In the genomic region with DNA sequence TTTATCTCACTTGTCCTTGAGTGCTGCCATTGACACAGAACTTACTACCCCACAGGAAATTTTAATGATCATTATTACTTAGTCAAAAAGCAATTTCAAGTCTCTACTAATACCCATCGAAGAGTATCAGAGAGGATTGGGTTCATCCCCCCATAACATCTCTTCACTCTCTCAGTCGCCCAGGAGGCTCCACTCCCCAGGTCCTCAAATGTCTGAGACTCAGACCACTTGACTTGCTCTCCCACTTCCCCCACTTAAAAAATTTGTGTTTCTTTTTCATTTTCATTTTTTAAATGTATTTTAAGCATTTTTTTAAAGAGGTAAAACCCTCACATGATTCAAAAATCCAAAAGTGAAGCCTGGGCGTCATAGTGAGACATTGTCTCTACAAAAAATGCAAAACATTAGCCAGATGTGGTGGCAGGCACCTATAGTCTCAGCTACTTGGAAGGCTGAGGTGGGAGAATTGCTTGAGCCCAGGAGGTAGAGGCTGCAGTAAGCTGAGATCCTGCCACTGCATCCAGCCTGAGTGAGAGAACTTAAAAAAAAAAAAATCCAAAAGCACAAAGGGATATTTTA, we compare ENCODE assay signal across 25 cellular contexts. TPM values are rescaled to one million over a fixed set of nuclear protein-coding genes. Genes with fewer than 3 reads are reported as not detected.
DNase-seq lines count a peak whose midpoint lies in the region; ATAC-seq, FAIRE-seq and TF ChIP-seq lines count a peak whose summit lies in the region.
"Had no signal": no experiment of that assay in that cellular context is flagged by ENCODE, and none has a peak within 500 bp of the region (broad histone marks: within the 10 kb centered on the region; RNA-seq: fewer than 3 reads in every experiment).

No MANE protein-coding gene starts in this region.

- POLR2A ChIA-PET in GM10248 (lab: Yijun Ruan, JAX) = interaction anchor here (0.7 kb wide), 1 partner anchor 92 kb away, joined by 3 read pairs; no protein-coding TSS in a partner anchor

- TF ChIP-seq CTCF in GM10248 (IDR thresholded peaks at IDR 0.05; ENCODE audit: control extremely low read depth, extremely low read depth, low read depth, missing control alignments) (no peak), Peyer's patch (IDR thresholded peaks at IDR 0.05) (no peak)

- H3K27me3 Mint-ChIP-seq in activated T-cell treated with anti-CD3 and anti-CD28 coated beads, Interleukin-2, amount 50 U/mL, for 24 hours = no peaks in the 10 kb centered on the region
- H3K27me3 Mint-ChIP-seq: progenitor cell of endocrine pancreas; stimulated activated naive CD8-positive, alpha-beta T cell treated with anti-CD3 and anti-CD28 coated beads, Interleukin-15, amount 100 ng/mL, for 72 hours had no signal

- H4K20me1 ChIP-seq in Karpas-422 (ENCODE audit: insufficient read depth, low read depth, low read length) = no peaks in the 10 kb centered on the region

- H3K79me2 ChIP-seq in Karpas-422 (ENCODE audit: low read length) = no peaks in the 10 kb centered on the region

- no peak overlapping the region for H3K4me3 ChIP-seq in Karpas-422 (ENCODE audit: low read length)
- no peak overlapping the region for H3K4me3 ChIP-seq in Peyer's patch
- H3K4me3 ChIP-seq: colonic mucosa, heart right ventricle, SJSA1 had no signal

- H3K27ac Mint-ChIP-seq in activated T-cell treated with anti-CD3 and anti-CD28 coated beads, Interleukin-2, amount 50 U/mL, for 24 hours = no peak overlapping the region
- H3K27ac Mint-ChIP-seq: CD4-positive, alpha-beta memory T cell; naive thymus-derived CD4-positive, alpha-beta T cell; progenitor cell of endocrine pancreas; T-helper 2 cell treated with Interferon-gamma antibody and Interleukin-4, amounts not matched to agents 5 μg/mL and 100 μg/mL, for 36 hours had no signal

- no peak for TF ChIP-seq POLR2A in Peyer's patch (IDR thresholded peaks at IDR 0.05)

- no peaks in the 10 kb centered on the region for H3K9me3 Mint-ChIP-seq in activated T-cell treated with anti-CD3 and anti-CD28 coated beads, Interleukin-2, amount 50 U/mL, for 24 hours
- H3K9me3 Mint-ChIP-seq: stimulated activated naive CD8-positive, alpha-beta T cell treated with anti-CD3 and anti-CD28 coated beads, Interleukin-15, amount 100 ng/mL, for 72 hours; T-helper 2 cell treated with Interferon-gamma antibody and Interleukin-4, amounts not matched to agents 5 μg/mL and 100 μg/mL, for 36 hours had no signal

- H3K36me3 ChIP-seq in Karpas-422 (ENCODE audit: insufficient read depth, low read length) (no peaks in the 10 kb centered on the region), Peyer's patch (no peaks in the 10 kb centered on the region)
- H3K36me3 ChIP-seq: brain microvascular endothelial cell, colonic mucosa, heart right ventricle, SJSA1 had no signal

- H3K27me3 ChIP-seq in Karpas-422 (ENCODE audit: low read length) (no peaks in the 10 kb centered on the region), Peyer's patch (no peaks in the 10 kb centered on the region)
- H3K27me3 ChIP-seq: brain microvascular endothelial cell, colonic mucosa, heart right ventricle, SJSA1 had no signal

- 0 out of 2 replicates have a peak overlapping the region, but pooled peaks have one; percentile 60 for H2AFZ ChIP-seq in Karpas-422 (ENCODE audit: low read length)

- H3K27ac ChIP-seq in Karpas-422 (ENCODE audit: low read length) (peak overlapping the region; percentile 35; the same call in 1 of the 2 replicates), Peyer's patch (no peak overlapping the region)
- H3K27ac ChIP-seq: brain microvascular endothelial cell, colonic mucosa, heart right ventricle, SJSA1 had no signal

- peak; percentile 51 for ATAC-seq in GM19455 (IDR thresholded peaks at IDR 0.05; ENCODE audit: unreplicated experiment)
- ATAC-seq in HG02798 (IDR thresholded peaks at IDR 0.05; ENCODE audit: poor library complexity, unreplicated experiment) = peak; percentile 62
- ATAC-seq: HCT116; heart right ventricle; naive thymus-derived CD4-positive, alpha-beta T cell; PC-3; stimulated activated naive CD8-positive, alpha-beta T cell treated with anti-CD3 and anti-CD28 coated beads, Interleukin-15, amount 100 ng/mL, for 72 hours had no signal

- H3K4me2 ChIP-seq in Karpas-422 (ENCODE audit: low read depth, low read length, poor library complexity, severe bottlenecking) = peak overlapping the region; percentile 41

- CTCF ChIA-PET in GM10248 (lab: Yijun Ruan, JAX) = interaction anchor here (0.9 to 4.0 kb wide), 5 partner anchors 9 to 416 kb away, joined by 3 to 37 read pairs (median 6); no protein-coding TSS in a partner anchor

- no peaks in the 10 kb centered on the region for H3K36me3 Mint-ChIP-seq in activated T-cell treated with anti-CD3 and anti-CD28 coated beads, Interleukin-2, amount 50 U/mL, for 24 hours (ENCODE audit: low read depth)
- H3K36me3 Mint-ChIP-seq: CD4-positive, alpha-beta memory T cell had no signal

- H3K9me2 ChIP-seq in Karpas-422 (replicated peaks; ENCODE audit: insufficient read depth, low read length) = no peaks in the 10 kb centered on the region

- no peak overlapping the region for H3K4me3 Mint-ChIP-seq in activated T-cell treated with anti-CD3 and anti-CD28 coated beads, Interleukin-2, amount 50 U/mL, for 24 hours
- H3K4me3 Mint-ChIP-seq: CD4-positive, alpha-beta memory T cell; naive thymus-derived CD4-positive, alpha-beta T cell; stimulated activated naive CD8-positive, alpha-beta T cell treated with anti-CD3 and anti-CD28 coated beads, Interleukin-15, amount 100 ng/mL, for 72 hours; T-helper 2 cell treated with Interferon-gamma antibody and Interleukin-4, amounts not matched to agents 5 μg/mL and 100 μg/mL, for 36 hours had no signal

- FAIRE-seq in HTR-8/SVneo (lab: Jason Lieb, UNC) = no peak
- FAIRE-seq: keratinocyte had no signal

- peaks cover 15% of the 10 kb centered on the region for H3K4me1 ChIP-seq in Karpas-422 (ENCODE audit: low read length)
- H3K4me1 ChIP-seq in Peyer's patch = no peaks in the 10 kb centered on the region
- H3K4me1 ChIP-seq: colonic mucosa, SJSA1 had no signal

- DNase-seq in GM10248 (ENCODE audit: extremely low spot score) (peak; percentile 25), Karpas-422 (peak; percentile 49), Peyer's patch (no peak), AG20443 (ENCODE audit: low spot score) (no peak), HTR-8/SVneo (ENCODE audit: insufficient read length, low spot score) (no peak)
- no peak for DNase-seq in activated T-cell treated with anti-CD3 and anti-CD28 coated beads, Interleukin-2, amount 50 U/mL, for 24 hours
- DNase-seq: activated CD8-positive, alpha-beta memory T cell treated with anti-CD3 and anti-CD28 coated beads for 24 hours; brain microvascular endothelial cell; CD4-positive, alpha-beta memory T cell; colonic mucosa; DMS79 treated with DMSO at 0.1 percent for 48 hours; heart right ventricle; naive thymus-derived CD4-positive, alpha-beta T cell; NCI-H1092 treated with DMSO at 0.1 percent for 48 hours; NCI-H2171; NCI-H748 treated with DMSO at 0.1 percent for 48 hours; stimulated activated naive CD8-positive, alpha-beta T cell treated with anti-CD3 and anti-CD28 coated beads, Interleukin-15, amount 100 ng/mL, for 72 hours had no signal

- peak overlapping the region; percentile 17; the same call in 1 of the 2 replicates for H3K9ac ChIP-seq in Karpas-422 (ENCODE audit: low read length)

- H3K9me3 ChIP-seq in Karpas-422 (ENCODE audit: low read length) (no peaks in the 10 kb centered on the region), Peyer's patch (no peaks in the 10 kb centered on the region)
- H3K9me3 ChIP-seq: colonic mucosa, heart right ventricle, SJSA1 had no signal

- peaks cover 2% of the 10 kb centered on the region for H3K4me1 Mint-ChIP-seq in activated T-cell treated with anti-CD3 and anti-CD28 coated beads, Interleukin-2, amount 50 U/mL, for 24 hours (ENCODE audit: low read depth)
- H3K4me1 Mint-ChIP-seq: stimulated activated naive CD8-positive, alpha-beta T cell treated with anti-CD3 and anti-CD28 coated beads, Interleukin-15, amount 100 ng/mL, for 72 hours had no signal

RNA-seq across cellular contexts. Expression of a gene that starts 56.8 kb away (rescaled TPM):
- total RNA-seq in Karpas-422 (2014; rRNA removed; shearing (Covaris generic); ENCODE audit: low replicate concordance) = 18.8 and 23.8 TPM in 2 replicates
- 10 to 100 TPM in 1 of 4 donors, 1 to 10 TPM in 3; 3.3 to 14.0 (median 8.8) TPM for total RNA-seq in Peyer's patch

Comparison
In these comparisons a context has a peak if more than half of its experiments do, and no peak if none do; other contexts are left out.
1. DNase-seq: peak in GM10248 (single experiment) and Karpas-422 (single experiment); none in Peyer's patch (0 of 3), AG20443 (single experiment), HTR-8/SVneo (single experiment) and activated T-cell treated with anti-CD3 and anti-CD28 coated beads, Interleukin-2, amount 50 U/mL, for 24 hours (single experiment).